ENCODE assay signal across 20 cellular contexts in the genomic region with DNA sequence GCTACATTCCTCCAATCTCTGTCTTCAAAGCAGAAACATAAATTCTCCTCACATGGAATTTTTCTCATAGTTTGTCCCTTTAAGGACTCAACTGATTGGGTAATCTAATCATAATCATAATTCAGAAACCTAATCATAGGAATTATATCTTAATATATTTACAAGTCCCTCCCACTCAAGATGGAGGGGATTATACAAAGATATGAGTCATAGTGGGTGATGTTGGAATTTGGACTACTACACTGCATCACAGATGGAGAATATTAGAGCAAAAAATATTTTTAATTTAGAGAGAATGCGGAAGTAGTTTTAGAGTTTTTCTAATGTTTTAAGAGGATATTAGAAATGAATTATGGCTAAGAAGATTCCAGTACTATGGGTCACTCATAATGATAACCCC.
"Had no signal": no experiment of that assay in that cellular context is flagged by ENCODE, and none has a peak within 500 bp of the region (broad histone marks: within the 10 kb centered on the region; RNA-seq: fewer than 3 reads in every experiment).

No MANE protein-coding gene starts in this region.

- H3K4me3 Mint-ChIP-seq: immature natural killer cell; naive thymus-derived CD8-positive, alpha-beta T cell had no signal

- H3K27me3 Mint-ChIP-seq: naive thymus-derived CD8-positive, alpha-beta T cell had no signal

- H3K4me3 ChIP-seq: dorsolateral prefrontal cortex, gastroesophageal sphincter, lung, psoas muscle, skin epidermis, stomach, thoracic aorta, transverse colon had no signal

- H3K4me1 Mint-ChIP-seq: immature natural killer cell; naive thymus-derived CD8-positive, alpha-beta T cell had no signal

- ATAC-seq: gastroesophageal sphincter; left colon; left ventricle myocardium superior; naive thymus-derived CD8-positive, alpha-beta T cell; psoas muscle; sciatic nerve had no signal

- DNase-seq: cortex of kidney; dorsolateral prefrontal cortex; effector CD8-positive, alpha-beta T cell; immature natural killer cell; kidney; left colon; left ventricle myocardium superior; mesendoderm; naive thymus-derived CD8-positive, alpha-beta T cell; psoas muscle; retina; stimulated activated naive CD4-positive, alpha-beta T cell; stomach; substantia nigra; transverse colon had no signal

- H3K27ac Mint-ChIP-seq: immature natural killer cell; naive thymus-derived CD8-positive, alpha-beta T cell had no signal

- H3K36me3 Mint-ChIP-seq: naive thymus-derived CD8-positive, alpha-beta T cell had no signal
